ENCODE assay signal across 18 cellular contexts in genomic region chr7:90607196-90607595, GRCh38. TPM values are rescaled to one million over a fixed set of nuclear protein-coding genes. Genes with fewer than 3 reads are reported as not detected.
A peak's percentile ranks its signal among the peaks of the same experiment; 100 is the strongest.
DNase-seq lines count a peak whose midpoint lies in the region; ATAC-seq, FAIRE-seq and TF ChIP-seq lines count a peak whose summit lies in the region.
"Had no signal": no experiment of that assay in that cellular context is flagged by ENCODE, and none has a peak within 500 bp of the region (broad histone marks: within the 10 kb centered on the region; RNA-seq: fewer than 3 reads in every experiment).

No MANE protein-coding gene starts in this region.

- H3K9me3 ChIP-seq in keratinocyte (ENCODE audit: control insufficient read depth, low read depth, low read length), result no peaks in the 10 kb centered on the region
- no peaks in the 10 kb centered on the region for H3K9me3 ChIP-seq in upper lobe of right lung
- H3K9me3 ChIP-seq: SJSA1 had no signal

- H3K4me3 ChIP-seq in bronchial epithelial cell (ENCODE audit: low read depth, low read length) (no peak overlapping the region), keratinocyte (ENCODE audit: control insufficient read depth in 2 of 3, extremely low read depth in 1 of 3, insufficient read depth in 2 of 3, low read depth in 1 of 3, low read length in 3 of 3) (no peak overlapping the region), upper lobe of right lung (no peak overlapping the region)
- H3K4me3 ChIP-seq: SJSA1 had no signal

- H3K79me2 ChIP-seq in keratinocyte (ENCODE audit: control insufficient read depth, insufficient read depth, low read length), result no peaks in the 10 kb centered on the region

- peak; percentile 75 for DNase-seq in LoVo (ENCODE audit: low spot score)
- DNase-seq in bronchial epithelial cell (ENCODE audit: low read depth), result peak; percentile 73
- DNase-seq in keratinocyte (ENCODE audit: low read depth, low spot score), result peak; percentile 13
- no peak for DNase-seq in upper lobe of right lung
- no peak for DNase-seq in osteocyte (ENCODE audit: extremely low spot score, unreplicated experiment)
- no peak for DNase-seq in RKO (ENCODE audit: low spot score)
- no peak for DNase-seq in NCI-H2029 treated with DMSO at 0.1 percent for 48 hours (lab: John Stamatoyannopoulos, UW)
- DNase-seq: ACHN; COR-L47; GF-D8; MM.1S; NCI-H1092 treated with DMSO at 0.1 percent for 48 hours; NCI-H69; NK-92 treated with Interleukin-12 subunit alpha and Interleukin-12 subunit beta, amount 100 ng/mL, for 24 hours had no signal

- dilution Hi-C loops in keratinocyte (cut with MboI; ENCODE audit: extremely low pct_ligation_motif_present, low sequenced_read_pairs), result no loop called here

- FAIRE-seq in bronchial epithelial cell (lab: Jason Lieb, UNC), result no peak
- FAIRE-seq in keratinocyte (lab: Jason Lieb, UNC), result no peak
- FAIRE-seq: GM12892, H1 had no signal

- H3K9me1 ChIP-seq in keratinocyte (ENCODE audit: control insufficient read depth, extremely low read depth, insufficient read depth, low read length), result no peaks in the 10 kb centered on the region

- TF ChIP-seq CTCF in bronchial epithelial cell (IDR thresholded peaks at IDR 0.05; ENCODE audit: insufficient read depth, low read length, severe bottlenecking) (no peak), keratinocyte (optimal IDR thresholded peaks at IDR 0.05 in 1 of 3, IDR thresholded peaks at IDR 0.05 in 1 of 3, conservative IDR thresholded peaks at IDR 0.05 in 1 of 3; ENCODE audit: extremely low read depth in 1 of 3, insufficient read depth in 2 of 3, low read length in 3 of 3) (no peak), upper lobe of right lung (IDR thresholded peaks at IDR 0.05) (no peak), osteocyte (IDR thresholded peaks at IDR 0.05) (no peak)

- H3K27ac Mint-ChIP-seq in osteocyte (ENCODE audit: unreplicated experiment), result no peak overlapping the region

- no peak overlapping the region for H3K4me3 Mint-ChIP-seq in osteocyte (ENCODE audit: unreplicated experiment)

- no peak overlapping the region for H3K4me2 ChIP-seq in keratinocyte (ENCODE audit: control insufficient read depth, extremely low read depth, insufficient read depth, low read depth, low read length)
- H3K4me2 ChIP-seq: KMS-11 had no signal

- H3K9me3 Mint-ChIP-seq in osteocyte (ENCODE audit: unreplicated experiment), result no peaks in the 10 kb centered on the region

- H3K27me3 ChIP-seq in bronchial epithelial cell (ENCODE audit: control insufficient read depth, insufficient read depth, low read length) (no peaks in the 10 kb centered on the region), keratinocyte (ENCODE audit: control insufficient read depth, extremely low read depth, insufficient read depth, low read length) (no peaks in the 10 kb centered on the region), upper lobe of right lung (no peaks in the 10 kb centered on the region)
- H3K27me3 ChIP-seq: SJSA1 had no signal

- no peaks in the 10 kb centered on the region for H3K27me3 Mint-ChIP-seq in osteocyte (ENCODE audit: unreplicated experiment)

- H3K4me1 Mint-ChIP-seq in osteocyte (ENCODE audit: unreplicated experiment), result peaks cover 34% of the 10 kb centered on the region

- no peaks in the 10 kb centered on the region for H4K20me1 ChIP-seq in keratinocyte (ENCODE audit: control insufficient read depth, extremely low read depth, insufficient read depth, low read length)

- H2AFZ ChIP-seq in keratinocyte (ENCODE audit: control insufficient read depth, low read length), result no peak overlapping the region

- no peak overlapping the region for H3K9ac ChIP-seq in keratinocyte (ENCODE audit: control insufficient read depth, extremely low read depth, insufficient read depth, low read length)
- H3K9ac ChIP-seq: KMS-11 had no signal

- H3K36me3 ChIP-seq in bronchial epithelial cell (ENCODE audit: control insufficient read depth, insufficient read depth, low read length), result no peaks in the 10 kb centered on the region
- no peaks in the 10 kb centered on the region for H3K36me3 ChIP-seq in keratinocyte (ENCODE audit: control insufficient read depth in 2 of 2, extremely low read depth in 1 of 2, insufficient read depth in 2 of 2, low read length in 2 of 2)
- no peaks in the 10 kb centered on the region for H3K36me3 ChIP-seq in upper lobe of right lung

- ATAC-seq in upper lobe of right lung, result peak; percentile 94

- intact Hi-C loops in upper lobe of right lung (cut with DNase I), result no loop called here

- peaks cover 4% of the 10 kb centered on the region for H3K4me1 ChIP-seq in keratinocyte (ENCODE audit: control insufficient read depth, extremely low read depth, insufficient read depth, low read length)
- no peaks in the 10 kb centered on the region for H3K4me1 ChIP-seq in upper lobe of right lung
- H3K4me1 ChIP-seq: SJSA1 had no signal

- H3K36me3 Mint-ChIP-seq in osteocyte (ENCODE audit: unreplicated experiment), result peaks cover 41% of the 10 kb centered on the region

- no peak overlapping the region for H3K27ac ChIP-seq in keratinocyte (ENCODE audit: control insufficient read depth, insufficient read depth, low read length)
- H3K27ac ChIP-seq in upper lobe of right lung, result no peak overlapping the region
- H3K27ac ChIP-seq: KMS-11, SJSA1 had no signal

RNA-seq across cellular contexts. Expression of gene CDK14, which starts 11.1 kb away (rescaled TPM):
- total RNA-seq in bronchial epithelial cell (7.3 and 8.7 TPM in 2 replicates), upper lobe of right lung (47.2 TPM), osteocyte (117 and 131 TPM in 2 replicates)
- polyA plus RNA-seq in keratinocyte, result 3.5 to 4.0 TPM (median 3.7 TPM) in 3 replicates
- polyA plus RNA-seq in keratinocyte (2011; ENCODE audit: low read depth), result 2.2 TPM
- polyA plus RNA-seq in keratinocyte (2011; cell fraction: cytosol; rRNA removed), result 2.3 and 4.6 TPM in 2 replicates
- 2.7 and 4.0 TPM in 2 replicates for polyA plus RNA-seq in keratinocyte (2011; cell fraction: nucleus; rRNA removed)
- 1.6 and 3.2 TPM in 2 replicates for polyA plus RNA-seq in keratinocyte (2012; ENCODE audit: low replicate concordance)
- 1.6 to 8.9 TPM (median 8.7 TPM) in 3 replicates for polyA minus RNA-seq in keratinocyte
- 3.5 TPM for polyA minus RNA-seq in keratinocyte (2011; cell fraction: cytosol; rRNA and poly(A)+ RNA removed)
- 8.3 and 16.8 TPM in 2 replicates for polyA minus RNA-seq in keratinocyte (2011; cell fraction: nucleus; rRNA and poly(A)+ RNA removed)

Comparison
In these comparisons a context has a peak if more than half of its experiments do, and no peak if none do; other contexts are left out.
1. DNase-seq: peak in LoVo (single experiment), bronchial epithelial cell (single experiment) and keratinocyte (single experiment); none in upper lobe of right lung (single experiment), osteocyte (single experiment), RKO (single experiment) and NCI-H2029 treated with DMSO at 0.1 percent for 48 hours (single experiment).